Comparison of ENCODE assay signal across 10 cellular contexts in genomic region chr7:141976524-141977245, GRCh38. TPM values are rescaled to one million over a fixed set of nuclear protein-coding genes. Genes with fewer than 3 reads are reported as not detected.
A peak's percentile ranks its signal among the peaks of the same experiment; 100 is the strongest.
DNase-seq lines count a peak whose midpoint lies in the region; ATAC-seq and TF ChIP-seq lines count a peak whose summit lies in the region.
"Had no signal": no experiment of that assay in that cellular context is flagged by ENCODE, and none has a peak within 500 bp of the region (broad histone marks: within the 10 kb centered on the region; RNA-seq: fewer than 3 reads in every experiment).

No MANE protein-coding gene starts in this region.

- H3K27me3 ChIP-seq in left ventricle myocardium inferior (ENCODE audit: low read depth) (peaks cover 6% of the 10 kb centered on the region), iPS-15b (ENCODE audit: control insufficient read depth, insufficient read depth, low read length) (no peaks in the 10 kb centered on the region)
- H3K27me3 ChIP-seq: Peyer's patch had no signal

- no peak overlapping the region for H3K27ac ChIP-seq in left ventricle myocardium inferior (replicated peaks)

- H3K4me1 Mint-ChIP-seq in WTC11, result peaks cover 11% of the 10 kb centered on the region; the same call in 1 of the 2 replicates

- CTCF ChIA-PET in WTC11 (lab: Charles Lee), result interaction anchor here (0.6 to 4.2 kb wide), 50 partner anchors 9 to 539 kb away, joined by 3 to 54 read pairs (median 6); partner anchors contain the start of genes MGAM and MGAM2

- H3K4me3 ChIP-seq in left ventricle myocardium inferior, result no peak overlapping the region
- H3K4me3 ChIP-seq in iPS-15b (ENCODE audit: low read depth, low read length), result peak overlapping the region; percentile 28

- H3K4me3 Mint-ChIP-seq in WTC11, result peak overlapping the region; percentile 64

- DNase-seq in left ventricle myocardium inferior, result no peak
- DNase-seq in cardiac septum (ENCODE audit: low spot score), result no peak
- no peak for DNase-seq in WTC11 (ENCODE audit: low spot score)
- no peak for DNase-seq in NCI-H1436 treated with DMSO at 0.1 percent for 48 hours (lab: John Stamatoyannopoulos, UW)
- no peak for DNase-seq in hypothalamus (lab: John Stamatoyannopoulos, UW)

- no peak overlapping the region for H3K9ac ChIP-seq in iPS-15b (ENCODE audit: low read depth, low read length)

- H3K9me3 Mint-ChIP-seq in WTC11, result no peaks in the 10 kb centered on the region

- ATAC-seq in WTC11, result peak; percentile 6
- ATAC-seq in HG03135 (IDR thresholded peaks at IDR 0.05; ENCODE audit: unreplicated experiment), result no peak
- no peak for ATAC-seq in HG02885 (IDR thresholded peaks at IDR 0.05; ENCODE audit: poor library complexity, unreplicated experiment)

- intact Hi-C loops in left ventricle myocardium inferior (cut with micrococcal nuclease) (no loop called here), cardiac septum (cut with DNase I) (no loop called here)

- H3K9me3 ChIP-seq in left ventricle myocardium inferior (replicated peaks) (peaks cover 4% of the 10 kb centered on the region), iPS-15b (ENCODE audit: control insufficient read depth, insufficient read depth, low read length) (no peaks in the 10 kb centered on the region)
- H3K9me3 ChIP-seq: Peyer's patch had no signal

- H3K4me1 ChIP-seq in left ventricle myocardium inferior (peaks cover 5% of the 10 kb centered on the region), iPS-15b (ENCODE audit: control insufficient read depth, insufficient read depth, low read length) (no peaks in the 10 kb centered on the region)

- POLR2A ChIA-PET in WTC11 (lab: Charles Lee), result interaction anchor here (0.7 to 1.3 kb wide), 2 partner anchors 9 to 133 kb away, joined by 3 to 5 read pairs; no protein-coding TSS in a partner anchor

- H3K36me3 ChIP-seq in left ventricle myocardium inferior (no peaks in the 10 kb centered on the region), iPS-15b (ENCODE audit: control insufficient read depth, insufficient read depth, low read length) (no peaks in the 10 kb centered on the region)
- H3K36me3 ChIP-seq: Peyer's patch had no signal

- TF ChIP-seq CTCF in left ventricle myocardium inferior (IDR thresholded peaks at IDR 0.05; ENCODE audit: borderline replicate concordance) (peak; percentile 6), WTC11 (IDR thresholded peaks at IDR 0.05) (no peak)

- H3K27ac Mint-ChIP-seq in WTC11, result no peak overlapping the region

- no peaks in the 10 kb centered on the region for H3K27me3 Mint-ChIP-seq in WTC11 (ENCODE audit: low read depth)

- H3K36me3 Mint-ChIP-seq in WTC11, result no peaks in the 10 kb centered on the region

TF ChIP-seq in WTC11, 78 proteins besides CTCF, POLR2A, EP300 and RAD21:
- TF ChIP-seq ZNF423 (CRISPR knock-in tag; IDR thresholded peaks at IDR 0.05) (no peak), CBFB (CRISPR knock-in tag; IDR thresholded peaks at IDR 0.05; ENCODE audit: low read depth) (0 out of 2 replicates have a peak, but pooled peaks have one; percentile 5)
TF ChIP-seq in WTC11: peak in this region for 1.

RNA-seq across cellular contexts. Expression of gene TAS2R38, which starts 3.1 kb away (rescaled TPM):
- total RNA-seq in left ventricle myocardium inferior (not detected), cardiac septum (not detected), WTC11 (2021) (0.16 to 0.23 TPM in 2 of 3 replicates, not detected in the other)
- total RNA-seq: omental fat pad had no signal

RNA-seq across cellular contexts. Expression of gene MGAM, which starts 19.0 kb away (rescaled TPM):
- total RNA-seq in left ventricle myocardium inferior (0.82 TPM), cardiac septum (1.4 TPM), WTC11 (2021) (0.14 to 0.16 TPM (median 0.15 TPM) in 3 replicates)

RNA-seq across cellular contexts. Expression of gene CLEC5A, which starts 29.9 kb away (rescaled TPM):
- total RNA-seq in left ventricle myocardium inferior, result 0.47 TPM
- 1.6 TPM for total RNA-seq in cardiac septum
- total RNA-seq in WTC11 (2021), result not detected in 3 replicates
- total RNA-seq: Peyer's patch had no signal
